9 cellular contexts compared by ENCODE assay signal in the genomic region with DNA sequence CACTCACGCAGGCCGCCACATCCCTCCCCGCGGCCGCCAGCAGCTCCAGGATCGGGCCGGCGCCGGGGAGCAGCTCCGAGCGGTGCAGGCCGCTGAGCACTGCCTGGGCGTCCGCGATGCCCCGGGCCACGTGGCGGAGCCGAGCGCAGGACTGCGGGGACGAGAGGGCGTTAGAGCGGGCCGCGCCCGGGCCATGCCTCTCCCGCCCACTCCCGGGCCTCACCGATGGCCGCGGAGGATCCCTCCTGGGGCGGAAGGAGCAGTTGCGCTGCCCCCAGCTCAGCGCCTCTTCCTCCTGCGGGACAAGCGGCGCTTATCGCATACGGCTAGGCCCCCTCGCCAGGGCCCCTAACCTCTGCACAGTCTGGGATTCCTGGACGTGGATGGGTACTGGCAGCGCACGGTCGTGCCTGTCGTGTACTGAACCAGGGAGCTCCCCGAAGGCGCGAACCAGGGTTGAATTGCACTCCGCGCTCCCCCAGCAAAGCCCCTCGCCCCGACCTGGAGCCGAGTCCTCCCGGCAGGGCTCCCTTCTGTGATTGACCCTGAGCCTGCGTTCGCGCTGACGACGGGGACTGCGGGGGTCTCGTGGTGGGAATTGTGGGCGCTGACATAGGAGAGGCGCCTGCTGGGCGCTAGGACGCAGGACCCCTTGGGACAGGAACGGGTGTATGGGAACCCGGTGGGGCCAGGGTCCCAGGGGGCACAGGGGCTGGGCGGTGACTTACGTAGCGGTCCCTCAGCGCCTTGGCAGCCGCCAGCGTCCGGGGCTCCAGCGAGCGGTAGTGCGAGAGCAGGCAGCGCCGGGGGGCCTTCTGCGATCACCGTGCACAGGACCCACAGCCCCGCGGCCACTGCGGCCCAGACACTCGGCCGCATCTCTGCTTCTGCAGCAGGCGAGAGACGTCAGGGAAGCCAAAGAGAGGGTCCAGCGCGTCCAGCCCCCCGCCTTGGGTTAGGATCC. TPM values are rescaled to one million over a fixed set of nuclear protein-coding genes. Genes with fewer than 3 reads are reported as not detected.
A peak's percentile ranks its signal among the peaks of the same experiment; 100 is the strongest.
DNase-seq lines count a peak whose midpoint lies in the region; ATAC-seq and TF ChIP-seq lines count a peak whose summit lies in the region.
"Had no signal": no experiment of that assay in that cellular context is flagged by ENCODE, and none has a peak within 500 bp of the region (broad histone marks: within the 10 kb centered on the region; RNA-seq: fewer than 3 reads in every experiment).

No MANE protein-coding gene starts in this region.

- no peak for ATAC-seq in HG02678 (IDR thresholded peaks at IDR 0.05; ENCODE audit: unreplicated experiment)
- ATAC-seq in GM19328 (IDR thresholded peaks at IDR 0.05; ENCODE audit: unreplicated experiment): no peak

- no peaks in the 10 kb centered on the region for H3K36me3 ChIP-seq in effector memory CD4-positive, alpha-beta T cell (ENCODE audit: control insufficient read depth, insufficient read depth, low read length)
- H3K36me3 ChIP-seq in mesodermal cell (ENCODE audit: control insufficient read depth, insufficient read depth, low read length): no peaks in the 10 kb centered on the region

- DNase-seq in 8988T: peak; percentile 33
- no peak for DNase-seq in HFF-Myc (ENCODE audit: extremely low read depth, low read depth)
- no peak for DNase-seq in effector memory CD4-positive, alpha-beta T cell
- no peak for DNase-seq in NK-92 treated with Interleukin-12 subunit alpha and Interleukin-12 subunit beta, amount 100 ng/mL, for 24 hours (lab: John Stamatoyannopoulos, UW)
- DNase-seq in NOMO-1 treated with DMSO at 0.1 percent for 48 hours (lab: John Stamatoyannopoulos, UW; ENCODE audit: unreplicated experiment): no peak

- H3K27ac ChIP-seq in effector memory CD4-positive, alpha-beta T cell (ENCODE audit: insufficient read depth, low read length, poor library complexity, severe bottlenecking): no peak overlapping the region
- H3K27ac ChIP-seq in mesodermal cell (ENCODE audit: low read depth, low read length, severe bottlenecking): no peak overlapping the region

- 16 to 18% methylated on average over 82 to 90 of the region's 92 CpGs for WGBS in mesodermal cell (ENCODE audit: insufficient coverage in 2 of 2), 2 experiments

- H3K4me3 ChIP-seq in HFF-Myc (replicated peaks; ENCODE audit: low read depth, low read length) (0 out of 2 replicates have a peak overlapping the region, but pooled peaks have one; percentile 7), mesodermal cell (ENCODE audit: extremely low read depth, insufficient read depth, low read length, poor library complexity, severe bottlenecking) (peak overlapping the region; percentile 1)
- H3K4me3 ChIP-seq in effector memory CD4-positive, alpha-beta T cell (ENCODE audit: insufficient read depth, low read depth, low read length, poor library complexity, severe bottlenecking): peak overlapping the region; percentile 22

- no peaks in the 10 kb centered on the region for H3K4me1 ChIP-seq in effector memory CD4-positive, alpha-beta T cell (ENCODE audit: control insufficient read depth, insufficient read depth, low read length, poor library complexity, severe bottlenecking)
- H3K4me1 ChIP-seq in mesodermal cell (ENCODE audit: control insufficient read depth, insufficient read depth, low read length, poor library complexity, severe bottlenecking): no peaks in the 10 kb centered on the region

- TF ChIP-seq CTCF in HFF-Myc (IDR thresholded peaks at IDR 0.05; ENCODE audit: low read depth, low read length, missing control alignments): no peak

- H3K27me3 ChIP-seq in effector memory CD4-positive, alpha-beta T cell (replicated peaks; ENCODE audit: control insufficient read depth, insufficient read depth, low read length, poor library complexity, severe bottlenecking): peaks cover 7% of the 10 kb centered on the region

- H3K9me3 ChIP-seq in effector memory CD4-positive, alpha-beta T cell (ENCODE audit: control insufficient read depth, low read length): no peaks in the 10 kb centered on the region
- H3K9me3 ChIP-seq in mesodermal cell (ENCODE audit: control insufficient read depth, low read length): no peaks in the 10 kb centered on the region

RNA-seq across cellular contexts. Expression of a gene that starts 0.7 kb away (rescaled TPM):
- not detected for polyA plus RNA-seq in mesodermal cell (2013, experiment 1 of 2)
- polyA plus RNA-seq in mesodermal cell (2013, experiment 2 of 2): not detected
- polyA plus RNA-seq: CD4-positive, alpha-beta memory T cell had no signal

RNA-seq across cellular contexts. Expression of a gene that starts 3.2 kb away (rescaled TPM):
- not detected for polyA plus RNA-seq in mesodermal cell (2013, experiment 1 of 2)
- not detected for polyA plus RNA-seq in mesodermal cell (2013, experiment 2 of 2)
- polyA plus RNA-seq: CD4-positive, alpha-beta memory T cell had no signal

RNA-seq across cellular contexts. Expression of a gene that starts 20.2 kb away (rescaled TPM):
- not detected for polyA plus RNA-seq in mesodermal cell (2013, experiment 1 of 2)
- polyA plus RNA-seq in mesodermal cell (2013, experiment 2 of 2): not detected
- polyA plus RNA-seq: CD4-positive, alpha-beta memory T cell had no signal

RNA-seq across cellular contexts. Expression of a gene that starts 43.9 kb away (rescaled TPM):
- not detected for polyA plus RNA-seq in mesodermal cell (2013, experiment 1 of 2)
- polyA plus RNA-seq in mesodermal cell (2013, experiment 2 of 2): not detected
- polyA plus RNA-seq: CD4-positive, alpha-beta memory T cell had no signal

RNA-seq across cellular contexts. Expression of a gene that starts 48.2 kb away (rescaled TPM):
- not detected for polyA plus RNA-seq in mesodermal cell (2013, experiment 1 of 2)
- not detected for polyA plus RNA-seq in mesodermal cell (2013, experiment 2 of 2)
